ENCODE assay signal across 8 cellular contexts in the genomic region with DNA sequence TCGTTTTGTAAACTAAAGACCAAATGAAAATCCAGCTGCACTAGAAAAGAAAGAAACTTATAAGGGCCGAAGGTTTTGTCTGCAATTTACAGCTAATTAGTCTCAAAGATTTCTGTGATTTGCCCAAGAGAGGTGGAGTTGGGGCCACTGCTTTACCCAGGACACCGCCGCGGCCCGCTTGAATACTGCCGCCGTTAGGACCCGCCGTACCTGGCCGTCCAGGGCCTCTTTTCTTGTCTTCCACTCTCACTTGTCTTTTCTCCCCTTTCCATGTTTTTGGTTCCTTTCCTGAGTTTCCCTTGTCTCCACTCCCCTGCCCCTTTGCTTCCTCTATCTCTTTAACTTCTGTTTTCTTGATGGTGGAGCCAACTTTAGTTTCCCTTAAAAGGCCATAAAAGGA. TPM values are rescaled to one million over a fixed set of nuclear protein-coding genes. Genes with fewer than 3 reads are reported as not detected.
A peak's percentile ranks its signal among the peaks of the same experiment; 100 is the strongest.
DNase-seq lines count a peak whose midpoint lies in the region; ATAC-seq and TF ChIP-seq lines count a peak whose summit lies in the region.

No MANE protein-coding gene starts in this region.

- H3K36me3 ChIP-seq in OCI-LY7 (ENCODE audit: insufficient read depth, low read length) (peaks cover 12% of the 10 kb centered on the region; the same call in 1 of the 2 replicates), left lung (no peaks in the 10 kb centered on the region), stomach (peaks cover 0 to 7% (median 0%) of the 10 kb centered on the region in 4 donors)

- peak overlapping the region; percentile 74; the same call in 1 of the 2 replicates for H2AFZ ChIP-seq in OCI-LY7 (ENCODE audit: low read length)

- H3K4me1 ChIP-seq in OCI-LY7 (ENCODE audit: insufficient read depth, low read length, poor library complexity, severe bottlenecking) = peaks cover 22% of the 10 kb centered on the region
- peaks cover 15 to 38% of the 10 kb centered on the region in 2 donors for H3K4me1 ChIP-seq in left lung
- H3K4me1 ChIP-seq in stomach = peaks cover 11 to 26% (median 18%) of the 10 kb centered on the region in 4 donors

- no peaks in the 10 kb centered on the region for H3K9me2 ChIP-seq in OCI-LY7 (ENCODE audit: insufficient read depth, low read length)

- peaks cover 23% of the 10 kb centered on the region; the same call in 1 of the 2 replicates for H3K79me2 ChIP-seq in OCI-LY7 (ENCODE audit: insufficient read depth, low read depth, low read length)

- H3K4me2 ChIP-seq in OCI-LY7 (ENCODE audit: low read length) = peak overlapping the region; percentile 76

- POLR2A ChIA-PET in OCI-LY7 (lab: Charles Lee) = interaction anchor here (0.5 to 7.1 kb wide), 17 partner anchors 13 to 1318 kb away, joined by 3 to 245 read pairs (median 4); a partner anchor contains a TSS

- H3K9me3 Mint-ChIP-seq in activated CD4-positive, alpha-beta T cell treated with anti-CD3 and anti-CD28 coated beads, Interleukin-2, amount 10 ng/mL, durations not matched to agents 24 days and 14 days = no peaks in the 10 kb centered on the region
- no peaks in the 10 kb centered on the region for H3K9me3 Mint-ChIP-seq in central memory CD8-positive, alpha-beta T cell

- peak overlapping the region; percentile 89 for H3K4me3 Mint-ChIP-seq in activated CD4-positive, alpha-beta T cell treated with anti-CD3 and anti-CD28 coated beads, Interleukin-2, amount 10 ng/mL, durations not matched to agents 24 days and 14 days
- H3K4me3 Mint-ChIP-seq in central memory CD8-positive, alpha-beta T cell = peak overlapping the region; percentile 80

- 0 to 1% (median 1%) methylated on average over 11 of the region's 11 CpGs for WGBS in stomach, 5 donors

- CTCF ChIA-PET in OCI-LY7 (lab: Charles Lee; ENCODE audit: unreplicated experiment) = interaction anchor here (1.0 to 2.0 kb wide), 2 partner anchors 15 to 38 kb away, joined by 4 to 9 read pairs; no protein-coding TSS in a partner anchor

- intact Hi-C loops in activated CD4-positive, alpha-beta T cell treated with anti-CD3 and anti-CD28 coated beads, Interleukin-2, amount 10 ng/mL, durations not matched to agents 24 days and 14 days (cut with micrococcal nuclease) = loop anchor here (1.0 to 5.0 kb wide), 10 partner anchors 15 to 1323 kb away; a partner anchor contains a TSS
- intact Hi-C loops in OCI-LY7 (cut with micrococcal nuclease; ENCODE audit: unreplicated experiment) (loop anchor here (1.0 to 10.0 kb wide), 3 partner anchors 15 to 1321 kb away; a partner anchor contains a TSS), left lung (cut with DNase I) (no loop called here), stomach (cut with DNase I; ENCODE audit: low total_unique reads) (no loop called here)

- H3K27ac ChIP-seq in OCI-LY7 (ENCODE audit: low read depth, low read length, poor library complexity, severe bottlenecking) (peak overlapping the region; percentile 84), left lung (peak overlapping the region; percentile 98 to 99), stomach (peak overlapping the region; percentile 36 to 99 (median 97))

- TF ChIP-seq CTCF in OCI-LY7 (conservative IDR thresholded peaks at IDR 0.05; ENCODE audit: low read length) (no peak), left lung (IDR thresholded peaks at IDR 0.05) (no peak), stomach (IDR thresholded peaks at IDR 0.05) (no peak)

- H4K20me1 ChIP-seq in OCI-LY7 (ENCODE audit: insufficient read depth, low read length) = no peaks in the 10 kb centered on the region

- peak overlapping the region; percentile 99 for H3K27ac Mint-ChIP-seq in activated CD4-positive, alpha-beta T cell treated with anti-CD3 and anti-CD28 coated beads, Interleukin-2, amount 10 ng/mL, durations not matched to agents 24 days and 14 days
- H3K27ac Mint-ChIP-seq in central memory CD8-positive, alpha-beta T cell (ENCODE audit: low read depth) = peak overlapping the region; percentile 94

- no peak for TF ChIP-seq EP300 in stomach (IDR thresholded peaks at IDR 0.05)

- peaks cover 27% of the 10 kb centered on the region for H3K36me3 Mint-ChIP-seq in activated CD4-positive, alpha-beta T cell treated with anti-CD3 and anti-CD28 coated beads, Interleukin-2, amount 10 ng/mL, durations not matched to agents 24 days and 14 days (ENCODE audit: low read depth)
- H3K36me3 Mint-ChIP-seq in central memory CD8-positive, alpha-beta T cell (ENCODE audit: insufficient read depth) = peaks cover 14% of the 10 kb centered on the region

- TF ChIP-seq POLR2A in stomach (IDR thresholded peaks at IDR 0.05) = no peak

- BruUV-seq in OCI-LY7 (replicated peaks; lab: Mats Ljungman, UMichigan) = no TSS peak

- DNase-seq in activated CD4-positive, alpha-beta T cell treated with anti-CD3 and anti-CD28 coated beads, Interleukin-2, amount 10 ng/mL, durations not matched to agents 24 days and 14 days = peak; percentile 78
- DNase-seq in activated CD4-positive, alpha-beta T cell treated with anti-CD3 and anti-CD28 coated beads, Interleukin-2, amount 50 U/mL, for 4 hours = no peak
- DNase-seq in OCI-LY7 (ENCODE audit: low spot score) (no peak), left lung (peak in 1 of 2 donors; percentile 83), stomach (no peak)
- DNase-seq in central memory CD8-positive, alpha-beta T cell (ENCODE audit: low spot score in 2 of 2) = no peak

- H3K9me3 ChIP-seq in OCI-LY7 (ENCODE audit: low read length) (peaks cover 8% of the 10 kb centered on the region; the same call in 1 of the 2 replicates), left lung (peaks cover 0 to 2% of the 10 kb centered on the region in 2 donors), stomach (peaks cover 0 to 11% (median 4%) of the 10 kb centered on the region in 4 donors)

- no peak for ATAC-seq in central memory CD8-positive, alpha-beta T cell (replicated peaks; ENCODE audit: extremely low read depth, poor library complexity, severe bottlenecking)
- ATAC-seq in left lung (peak; percentile 44), HG03095 (IDR thresholded peaks at IDR 0.05; ENCODE audit: unreplicated experiment) (no peak), HG02678 (IDR thresholded peaks at IDR 0.05; ENCODE audit: unreplicated experiment) (no peak)

- peaks cover 25% of the 10 kb centered on the region for H3K4me1 Mint-ChIP-seq in activated CD4-positive, alpha-beta T cell treated with anti-CD3 and anti-CD28 coated beads, Interleukin-2, amount 10 ng/mL, durations not matched to agents 24 days and 14 days
- H3K4me1 Mint-ChIP-seq in central memory CD8-positive, alpha-beta T cell = peaks cover 27% of the 10 kb centered on the region

- no peaks in the 10 kb centered on the region for H3K27me3 ChIP-seq in left lung
- no peaks in the 10 kb centered on the region for H3K27me3 ChIP-seq in stomach

- H3K4me3 ChIP-seq in OCI-LY7 (ENCODE audit: low read depth, low read length, poor library complexity, severe bottlenecking) = peak overlapping the region; percentile 88
- H3K4me3 ChIP-seq in left lung = peak overlapping the region; percentile 38 to 55
- peak overlapping the region; percentile 39 to 59 (median 48) for H3K4me3 ChIP-seq in stomach

- peaks cover 2% of the 10 kb centered on the region for H3K27me3 Mint-ChIP-seq in activated CD4-positive, alpha-beta T cell treated with anti-CD3 and anti-CD28 coated beads, Interleukin-2, amount 10 ng/mL, durations not matched to agents 24 days and 14 days
- no peaks in the 10 kb centered on the region for H3K27me3 Mint-ChIP-seq in central memory CD8-positive, alpha-beta T cell

RNA-seq across cellular contexts. Expression of a gene that starts 15.7 kb away (rescaled TPM):
- total RNA-seq in activated CD4-positive, alpha-beta T cell treated with anti-CD3 and anti-CD28 coated beads, Interleukin-2, amount 10 ng/mL, durations not matched to agents 24 days and 14 days = 171 and 172 TPM in 2 replicates
- total RNA-seq in OCI-LY7 (2014; rRNA removed; shearing (Covaris generic)) = 221 and 280 TPM in 2 replicates
- total RNA-seq in OCI-LY7 (2022) (158 and 190 TPM in 2 replicates), left lung (100 to 1,000 TPM in 1 of 2 donors, 10 to 100 TPM in 1; 82.6 to 119 TPM), stomach (100 to 1,000 TPM in 4 of 5 donors, 10 to 100 TPM in 1; 63.1 to 484 (median 434) TPM)
- 10 to 100 TPM; 14.0 to 74.3 (median 28.9) TPM for polyA plus RNA-seq in stomach

Comparison
In these comparisons a context has a peak if more than half of its experiments do, and no peak if none do; other contexts are left out.
1. intact Hi-C loops: an anchor here in activated CD4-positive, alpha-beta T cell treated with anti-CD3 and anti-CD28 coated beads, Interleukin-2, amount 10 ng/mL, durations not matched to agents 24 days and 14 days (1.0 to 5.0 kb wide) and OCI-LY7 (1.0 to 10.0 kb wide); none called in left lung and stomach.